Comparison of ENCODE assay signal across 21 cellular contexts in the genomic region with DNA sequence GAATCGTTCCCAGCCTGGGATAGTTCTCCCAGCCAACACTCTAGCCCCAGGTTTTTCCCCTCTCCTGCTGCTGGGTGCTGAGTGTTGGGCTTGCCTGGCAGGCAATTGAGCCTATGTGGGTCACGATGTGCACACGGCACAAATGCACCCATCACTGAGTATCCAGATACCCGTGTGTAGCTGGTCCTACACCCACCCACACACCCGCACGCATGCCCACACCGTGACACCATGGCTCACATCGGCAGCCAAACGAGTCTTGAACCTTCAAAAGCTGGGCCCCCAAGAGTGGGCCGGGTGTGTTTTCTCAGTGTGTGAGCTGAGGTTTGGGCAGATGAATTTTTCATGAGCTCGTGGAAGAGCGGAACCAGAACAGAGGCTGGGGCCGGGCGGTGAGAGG.
"Had no signal": no experiment of that assay in that cellular context is flagged by ENCODE, and none has a peak within 500 bp of the region (broad histone marks: within the 10 kb centered on the region; RNA-seq: fewer than 3 reads in every experiment).

No MANE protein-coding gene starts in this region.

- DNase-seq: activated CD4-positive, alpha-beta T cell treated with anti-CD3 and anti-CD28 coated beads for 4 hours; activated CD8-positive, alpha-beta memory T cell treated with anti-CD3 and anti-CD28 coated beads, Interleukin-2, amount 50 U/mL, for 4 hours; activated CD8-positive, alpha-beta T cell treated with anti-CD3 and anti-CD28 coated beads for 36 hours; activated gamma-delta T cell treated with Interleukin-2 at 50 U/mL for 16 hours; activated naive CD4-positive, alpha-beta T cell treated with anti-CD3 and anti-CD28 coated beads, Interleukin-2, amount 10 ng/mL, durations not matched to agents 7 days and 5 days; activated naive CD8-positive, alpha-beta T cell treated with anti-CD3 and anti-CD28 coated beads for 36 hours; activated T-cell treated with anti-CD3 and anti-CD28 coated beads, Interleukin-2, amount 50 U/mL, for 72 hours; KG1; MV-4-11; NCI-H1092 treated with DMSO at 0.1 percent for 48 hours; NCI-H1417 treated with DMSO at 0.1 percent for 48 hours; NCI-H2029; NCI-H2107; NCI-H345; NCI-H526 treated with DMSO at 0.1 percent for 48 hours; OCI-M1; RPMI8226; T-helper 1 cell had no signal

- H3K4me3 ChIP-seq: SK-N-MC had no signal

- H3K36me3 Mint-ChIP-seq: activated naive CD4-positive, alpha-beta T cell treated with anti-CD3 and anti-CD28 coated beads, Interleukin-2, amount 10 ng/mL, durations not matched to agents 7 days and 5 days; activated naive CD8-positive, alpha-beta T cell treated with anti-CD3 and anti-CD28 coated beads for 36 hours had no signal

- H3K4me1 Mint-ChIP-seq: activated naive CD4-positive, alpha-beta T cell treated with anti-CD3 and anti-CD28 coated beads, Interleukin-2, amount 10 ng/mL, durations not matched to agents 7 days and 5 days; activated naive CD8-positive, alpha-beta T cell treated with anti-CD3 and anti-CD28 coated beads for 36 hours had no signal

- H3K27ac Mint-ChIP-seq: activated CD8-positive, alpha-beta T cell treated with anti-CD3 and anti-CD28 coated beads for 36 hours; activated naive CD4-positive, alpha-beta T cell treated with anti-CD3 and anti-CD28 coated beads, Interleukin-2, amount 10 ng/mL, durations not matched to agents 7 days and 5 days; activated naive CD8-positive, alpha-beta T cell treated with anti-CD3 and anti-CD28 coated beads for 36 hours; activated T-cell treated with anti-CD3 and anti-CD28 coated beads, Interleukin-2, amount 50 U/mL, for 72 hours; activated T-helper 2 cell treated with anti-CD3 and anti-CD28 coated beads, Interferon-gamma antibody, Interleukin-2, Interleukin-4, amounts not matched to agents 10 μg/mL and 5 μg/mL and 100 μg/mL, durations not matched to agents 14 hours and 24 hours and 36 hours had no signal

- H3K27ac ChIP-seq: VCaP had no signal

- H3K9me3 Mint-ChIP-seq: activated CD8-positive, alpha-beta T cell treated with anti-CD3 and anti-CD28 coated beads for 36 hours; activated naive CD4-positive, alpha-beta T cell treated with anti-CD3 and anti-CD28 coated beads, Interleukin-2, amount 10 ng/mL, durations not matched to agents 7 days and 5 days; activated naive CD8-positive, alpha-beta T cell treated with anti-CD3 and anti-CD28 coated beads for 36 hours; activated T-cell treated with anti-CD3 and anti-CD28 coated beads, Interleukin-2, amount 50 U/mL, for 72 hours; activated T-helper 2 cell treated with anti-CD3 and anti-CD28 coated beads, Interferon-gamma antibody, Interleukin-2, Interleukin-4, amounts not matched to agents 10 μg/mL and 5 μg/mL and 100 μg/mL, durations not matched to agents 14 hours and 24 hours and 36 hours had no signal

- H3K4me3 Mint-ChIP-seq: activated CD8-positive, alpha-beta T cell treated with anti-CD3 and anti-CD28 coated beads for 36 hours; activated naive CD4-positive, alpha-beta T cell treated with anti-CD3 and anti-CD28 coated beads, Interleukin-2, amount 10 ng/mL, durations not matched to agents 7 days and 5 days; activated naive CD8-positive, alpha-beta T cell treated with anti-CD3 and anti-CD28 coated beads for 36 hours; activated T-cell treated with anti-CD3 and anti-CD28 coated beads, Interleukin-2, amount 50 U/mL, for 72 hours had no signal
